Comparison of ENCODE assay signal across 17 cellular contexts in genomic region chr1:237556911-237557310, GRCh38.
"Had no signal": no experiment of that assay in that cellular context is flagged by ENCODE, and none has a peak within 500 bp of the region (broad histone marks: within the 10 kb centered on the region; RNA-seq: fewer than 3 reads in every experiment).

No MANE protein-coding gene starts in this region.

- H3K9me3 ChIP-seq: lower lobe of right lung, mucosa of descending colon, SK-N-SH, transverse colon had no signal

- H3K36me3 ChIP-seq: brain microvascular endothelial cell, lower lobe of right lung, transverse colon had no signal

- H3K27me3 ChIP-seq: brain microvascular endothelial cell, transverse colon had no signal

- H3K4me1 ChIP-seq: lower lobe of right lung, parathyroid adenoma, transverse colon had no signal

- H3K27ac ChIP-seq: brain microvascular endothelial cell, lower lobe of right lung, parathyroid adenoma, skin epidermis, transverse colon had no signal

- H3K4me3 ChIP-seq: lower lobe of right lung, mucosa of descending colon, skin epidermis, transverse colon had no signal

- DNase-seq: activated CD4-positive, CD25-positive, alpha-beta regulatory T cell treated with anti-CD3 and anti-CD28 coated beads, Interleukin-2, amount 50 U/mL, for 72 hours; activated naive CD4-positive, alpha-beta T cell treated with Interleukin-2 at 50 U/mL for 16 hours; activated T-cell treated with anti-CD3 and anti-CD28 coated beads for 4 hours; brain microvascular endothelial cell; kidney glomerular epithelial cell; lower lobe of right lung; mucosa of descending colon; naive thymus-derived CD4-positive, alpha-beta T cell; SK-N-SH; stimulated activated CD4-positive, alpha-beta T cell treated with anti-CD3 and anti-CD28 coated beads, Interleukin-15, amount 100 ng/mL, for 24 hours; stimulated activated CD4-positive, alpha-beta T cell treated with anti-CD3 and anti-CD28 coated beads, Interleukin-4, amount 100 ng/mL, for 1 hour; stimulated activated naive CD4-positive, alpha-beta T cell; T-helper 1 cell; transverse colon had no signal

- ATAC-seq: activated T-helper 17 cell treated with anti-CD3 and anti-CD28 coated beads, Interleukin-2, amount 50 U/mL, for 72 hours; mucosa of descending colon; naive thymus-derived CD4-positive, alpha-beta T cell had no signal
